Comparison of ENCODE assay signal across 10 cellular contexts in the genomic region with DNA sequence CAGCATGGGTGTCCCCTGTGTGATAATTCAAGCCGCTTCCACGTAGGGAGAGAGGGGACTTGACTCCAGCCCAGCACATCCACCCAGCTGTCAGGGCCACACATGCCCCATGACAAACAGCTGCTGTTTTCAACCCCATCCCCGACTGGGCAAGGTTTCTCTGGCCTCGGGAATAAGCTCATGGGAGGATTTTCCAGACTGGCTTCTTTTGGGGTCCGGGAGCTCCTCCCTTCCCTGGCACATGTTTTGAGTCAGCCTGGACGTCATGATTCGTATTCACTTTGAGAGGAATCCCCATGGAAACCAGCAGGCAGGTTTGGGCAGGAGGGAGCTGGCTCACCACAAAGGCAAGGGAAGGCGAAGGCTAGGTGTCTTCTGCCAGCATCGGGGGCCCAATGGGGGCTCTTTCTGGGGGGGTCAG.
DNase-seq lines count a peak whose midpoint lies in the region; ATAC-seq and TF ChIP-seq lines count a peak whose summit lies in the region.
"Had no signal": no experiment of that assay in that cellular context is flagged by ENCODE, and none has a peak within 500 bp of the region (broad histone marks: within the 10 kb centered on the region; RNA-seq: fewer than 3 reads in every experiment).

No MANE protein-coding gene starts in this region.

- peaks cover 53% of the 10 kb centered on the region for H3K4me1 ChIP-seq in Caco-2

- no peaks in the 10 kb centered on the region for H3K36me3 ChIP-seq in Caco-2 (ENCODE audit: control insufficient read depth, insufficient read depth, low read length)
- H3K36me3 ChIP-seq: heart left ventricle had no signal

- peaks cover 24% of the 10 kb centered on the region for H3K36me3 Mint-ChIP-seq in Caco-2 (ENCODE audit: insufficient read depth, unreplicated experiment)
- H3K36me3 Mint-ChIP-seq in effector memory CD8-positive, alpha-beta T cell (ENCODE audit: insufficient read depth) = peaks cover 11% of the 10 kb centered on the region
- H3K36me3 Mint-ChIP-seq in neural crest cell (ENCODE audit: low read depth) = no peaks in the 10 kb centered on the region

- POLR2A ChIA-PET in Caco-2 (lab: Charles Lee) = no interaction called here

- peaks cover 51% of the 10 kb centered on the region for H3K4me1 Mint-ChIP-seq in Caco-2 (ENCODE audit: low read depth, unreplicated experiment)
- peaks cover 33 to 50% of the 10 kb centered on the region in 2 donors for H3K4me1 Mint-ChIP-seq in effector memory CD8-positive, alpha-beta T cell (ENCODE audit: low read depth in 2 of 2)
- H3K4me1 Mint-ChIP-seq in neural crest cell = peaks cover 38% of the 10 kb centered on the region

- no peak overlapping the region for H3K4me3 Mint-ChIP-seq in Caco-2 (ENCODE audit: unreplicated experiment)
- no peak overlapping the region for H3K4me3 Mint-ChIP-seq in effector memory CD8-positive, alpha-beta T cell
- no peak overlapping the region for H3K4me3 Mint-ChIP-seq in neural crest cell
- H3K4me3 Mint-ChIP-seq: activated T-helper 1 cell treated with anti-CD3 and anti-CD28 coated beads, Interleukin-12 subunit alpha, Interleukin-12 subunit beta, Interleukin-2, Interleukin-4 antibody, amounts not matched to agents 30 ng/mL and 10 ng/mL and 1 ng/mL, durations not matched to agents 14 hours and 24 hours and 36 hours had no signal

- no peaks in the 10 kb centered on the region for H3K27me3 Mint-ChIP-seq in Caco-2 (ENCODE audit: insufficient read depth, unreplicated experiment)
- no peaks in the 10 kb centered on the region for H3K27me3 Mint-ChIP-seq in effector memory CD8-positive, alpha-beta T cell
- H3K27me3 Mint-ChIP-seq in neural crest cell (ENCODE audit: low read depth) = no peaks in the 10 kb centered on the region

- DNase-seq in Caco-2 = no peak
- DNase-seq in NCI-H226 = peak; percentile 90
- DNase-seq in effector memory CD8-positive, alpha-beta T cell = no peak
- no peak for DNase-seq in neural crest cell (ENCODE audit: low read depth, low spot score)
- DNase-seq in activated effector memory CD4-positive, alpha-beta T cell treated with anti-CD3 and anti-CD28 coated beads, Interleukin-2, amount 50 U/mL, for 16 hours = no peak
- no peak for DNase-seq in stimulated activated CD4-positive, alpha-beta T cell treated with anti-CD3 and anti-CD28 coated beads, Interleukin-2, amount 100 ng/mL, for 48 hours
- DNase-seq in NCI-H2081 (lab: John Stamatoyannopoulos, UW) = no peak

- no peak overlapping the region for H3K4me3 ChIP-seq in Caco-2 (ENCODE audit: low read depth, low read length)
- H3K4me3 ChIP-seq: heart left ventricle had no signal

- no peak for ATAC-seq in effector memory CD8-positive, alpha-beta T cell (replicated peaks)
- ATAC-seq in GM21381 (IDR thresholded peaks at IDR 0.05; ENCODE audit: unreplicated experiment) = no peak

- CTCF ChIA-PET in Caco-2 (lab: Charles Lee) = no interaction called here

- H3K9me3 Mint-ChIP-seq in Caco-2 (ENCODE audit: unreplicated experiment) (no peaks in the 10 kb centered on the region), neural crest cell (no peaks in the 10 kb centered on the region)
- no peaks in the 10 kb centered on the region for H3K9me3 Mint-ChIP-seq in effector memory CD8-positive, alpha-beta T cell
- H3K9me3 Mint-ChIP-seq: activated T-helper 1 cell treated with anti-CD3 and anti-CD28 coated beads, Interleukin-12 subunit alpha, Interleukin-12 subunit beta, Interleukin-2, Interleukin-4 antibody, amounts not matched to agents 30 ng/mL and 10 ng/mL and 1 ng/mL, durations not matched to agents 14 hours and 24 hours and 36 hours had no signal

- TF ChIP-seq CTCF in Caco-2 (IDR thresholded peaks at IDR 0.05; ENCODE audit: insufficient read depth in 1 of 2, low read depth in 1 of 2, low read length in 1 of 2, severe bottlenecking in 1 of 2, unreplicated experiment in 1 of 2) (no peak), neural crest cell (conservative IDR thresholded peaks at IDR 0.05) (no peak)

- no peaks in the 10 kb centered on the region for H3K27me3 ChIP-seq in Caco-2 (replicated peaks; ENCODE audit: control insufficient read depth, insufficient read depth, low read length)
- H3K27me3 ChIP-seq: heart left ventricle had no signal

- intact Hi-C loops in Caco-2 (cut with micrococcal nuclease; ENCODE audit: unreplicated experiment) = no loop called here

- H3K9me3 ChIP-seq in Caco-2 = no peaks in the 10 kb centered on the region
- H3K9me3 ChIP-seq: heart left ventricle had no signal

- H3K27ac Mint-ChIP-seq in Caco-2 (ENCODE audit: unreplicated experiment) = peak overlapping the region; percentile 97
- H3K27ac Mint-ChIP-seq in effector memory CD8-positive, alpha-beta T cell = peak overlapping the region; percentile 35 to 84
- H3K27ac Mint-ChIP-seq in neural crest cell (ENCODE audit: unreplicated experiment) = peak overlapping the region; percentile 43
- H3K27ac Mint-ChIP-seq: activated T-helper 1 cell treated with anti-CD3 and anti-CD28 coated beads, Interleukin-12 subunit alpha, Interleukin-12 subunit beta, Interleukin-2, Interleukin-4 antibody, amounts not matched to agents 30 ng/mL and 10 ng/mL and 1 ng/mL, durations not matched to agents 14 hours and 24 hours and 36 hours had no signal

- no TSS peak for BruUV-seq in Caco-2 (replicated peaks; lab: Mats Ljungman, UMichigan)

Comparison
In these comparisons a context has a peak if more than half of its experiments do, and no peak if none do; other contexts are left out.
1. H3K27ac Mint-ChIP-seq: peak in every context shown above with its lines; median percentile 97 in Caco-2; 60 in effector memory CD8-positive, alpha-beta T cell; 43 in neural crest cell.